In genomic region chr13:98927954-98928927, GRCh38 we compare ENCODE assay signal across 11 cellular contexts. TPM values are rescaled to one million over a fixed set of nuclear protein-coding genes. Genes with fewer than 3 reads are reported as not detected.
DNase-seq lines count a peak whose midpoint lies in the region; ATAC-seq and TF ChIP-seq lines count a peak whose summit lies in the region.
"Had no signal": no experiment of that assay in that cellular context is flagged by ENCODE, and none has a peak within 500 bp of the region (broad histone marks: within the 10 kb centered on the region; RNA-seq: fewer than 3 reads in every experiment).

No MANE protein-coding gene starts in this region.

- POLR2A ChIA-PET in Caco-2 (lab: Charles Lee) = interaction anchor here (1.6 kb wide), 1 partner anchor 48 kb away, joined by 4 read pairs; no protein-coding TSS in a partner anchor

- H3K9me3 Mint-ChIP-seq in Caco-2 (ENCODE audit: unreplicated experiment) (no peaks in the 10 kb centered on the region), progenitor cell of endocrine pancreas (ENCODE audit: low read depth) (no peaks in the 10 kb centered on the region), neural progenitor cell (no peaks in the 10 kb centered on the region)

- H3K79me2 ChIP-seq in neural progenitor cell (ENCODE audit: low read depth) = no peaks in the 10 kb centered on the region

- peaks cover 3% of the 10 kb centered on the region for H4K20me1 ChIP-seq in neural progenitor cell (ENCODE audit: low read depth)

- peak; percentile 86 for ATAC-seq in Right ventricle myocardium superior (ENCODE audit: poor library complexity)

- H3K4me3 ChIP-seq in Caco-2 (ENCODE audit: low read depth, low read length) (no peak overlapping the region), adipocyte (ENCODE audit: low read length) (peak overlapping the region; percentile 46), neural progenitor cell (no peak overlapping the region)

- CTCF ChIA-PET in Caco-2 (lab: Charles Lee) = no interaction called here

- H3K4me3 Mint-ChIP-seq in Caco-2 (ENCODE audit: unreplicated experiment) (peak overlapping the region; percentile 48), progenitor cell of endocrine pancreas (ENCODE audit: low read depth) (no peak overlapping the region), neural progenitor cell (no peak overlapping the region)

- H3K27ac Mint-ChIP-seq in Caco-2 (ENCODE audit: unreplicated experiment) (peak overlapping the region; percentile 66), progenitor cell of endocrine pancreas (peak overlapping the region; percentile 71), neural progenitor cell (no peak overlapping the region)
- H3K27ac Mint-ChIP-seq: activated T-helper 2 cell treated with anti-CD3 and anti-CD28 coated beads, Interferon-gamma antibody, Interleukin-2, Interleukin-4, amounts not matched to agents 10 μg/mL and 5 μg/mL and 100 μg/mL, durations not matched to agents 14 hours and 24 hours and 36 hours had no signal

- H3K27me3 ChIP-seq in Caco-2 (replicated peaks; ENCODE audit: control insufficient read depth, insufficient read depth, low read length) (no peaks in the 10 kb centered on the region), adipocyte (replicated peaks; ENCODE audit: control insufficient read depth, insufficient read depth, low read length) (no peaks in the 10 kb centered on the region), neural progenitor cell (no peaks in the 10 kb centered on the region)

- no peak overlapping the region for H3K27ac ChIP-seq in neural progenitor cell

- TF ChIP-seq CTCF in Caco-2 (IDR thresholded peaks at IDR 0.05; ENCODE audit: insufficient read depth in 1 of 2, low read depth in 1 of 2, low read length in 1 of 2, severe bottlenecking in 1 of 2, unreplicated experiment in 1 of 2) = no peak
- no peak for TF ChIP-seq CTCF in progenitor cell of endocrine pancreas (IDR thresholded peaks at IDR 0.05; ENCODE audit: unreplicated experiment)
- no peak for TF ChIP-seq CTCF in neural progenitor cell (IDR thresholded peaks at IDR 0.05)

- H2AFZ ChIP-seq in neural progenitor cell (replicated peaks) = no peak overlapping the region

- H3K9ac ChIP-seq in adipocyte (ENCODE audit: low read length) (no peak overlapping the region), neural progenitor cell (no peak overlapping the region)

- H3K27me3 Mint-ChIP-seq in Caco-2 (ENCODE audit: insufficient read depth, unreplicated experiment) = no peaks in the 10 kb centered on the region
- no peaks in the 10 kb centered on the region for H3K27me3 Mint-ChIP-seq in progenitor cell of endocrine pancreas
- H3K27me3 Mint-ChIP-seq in neural progenitor cell (ENCODE audit: insufficient read depth, low read depth) = peaks cover 3% of the 10 kb centered on the region

- H3K9me3 ChIP-seq in Caco-2 (peaks cover under 1% of the 10 kb centered on the region), adipocyte (ENCODE audit: control insufficient read depth, low read length) (no peaks in the 10 kb centered on the region), neural progenitor cell (ENCODE audit: low read depth) (no peaks in the 10 kb centered on the region)

- H3K36me3 ChIP-seq in Caco-2 (ENCODE audit: control insufficient read depth, insufficient read depth, low read length) = no peaks in the 10 kb centered on the region
- H3K36me3 ChIP-seq in adipocyte (ENCODE audit: control insufficient read depth, insufficient read depth, low read length, severe bottlenecking) = no peaks in the 10 kb centered on the region
- no peaks in the 10 kb centered on the region for H3K36me3 ChIP-seq in neural progenitor cell

- no peak overlapping the region for H3K4me2 ChIP-seq in neural progenitor cell

- BruUV-seq in Caco-2 (replicated peaks; lab: Mats Ljungman, UMichigan) = TSS peak; percentile 74

- intact Hi-C loops in Caco-2 (cut with micrococcal nuclease; ENCODE audit: unreplicated experiment) = loop anchor here (1.0 kb wide), 5 partner anchors 18 to 106 kb away; no protein-coding TSS in a partner anchor
- intact Hi-C loops in Right ventricle myocardium superior (cut with DNase I) = no loop called here

- peak; percentile 89 to 91 for DNase-seq in Caco-2
- DNase-seq in adipocyte (ENCODE audit: low read depth) = peak; percentile 64
- DNase-seq in Right ventricle myocardium superior = no peak
- DNase-seq in progenitor cell of endocrine pancreas (ENCODE audit: low spot score, unreplicated experiment) = no peak
- no peak for DNase-seq in neural progenitor cell (ENCODE audit: low spot score)
- no peak for DNase-seq in SIG-M5 treated with dmso at 0.1 percent for 504 hours (lab: John Stamatoyannopoulos, UW; ENCODE audit: unreplicated experiment)
- no peak for DNase-seq in pons (ENCODE audit: low spot score)
- no peak for DNase-seq in stimulated activated CD4-positive, alpha-beta T cell treated with anti-CD3 and anti-CD28 coated beads, Interleukin-15, amount 100 ng/mL, for 24 hours
- DNase-seq: activated CD4-positive, alpha-beta T cell treated with anti-CD3 and anti-CD28 coated beads for 1 hour; NCI-H2227 treated with DMSO at 0.1 percent for 48 hours had no signal

- H3K4me1 Mint-ChIP-seq in Caco-2 (ENCODE audit: low read depth, unreplicated experiment) (peaks cover 39% of the 10 kb centered on the region), progenitor cell of endocrine pancreas (ENCODE audit: low read depth) (peaks cover 17% of the 10 kb centered on the region), neural progenitor cell (peaks cover 5% of the 10 kb centered on the region)

- peaks cover 60% of the 10 kb centered on the region for H3K4me1 ChIP-seq in Caco-2
- H3K4me1 ChIP-seq in adipocyte (ENCODE audit: control insufficient read depth, insufficient read depth, low read length) = peaks cover 26% of the 10 kb centered on the region
- peaks cover 16% of the 10 kb centered on the region for H3K4me1 ChIP-seq in neural progenitor cell

- peaks cover 10% of the 10 kb centered on the region for H3F3A ChIP-seq in neural progenitor cell (ENCODE audit: low read depth)

- H3K36me3 Mint-ChIP-seq in Caco-2 (ENCODE audit: insufficient read depth, unreplicated experiment) (peaks cover 77% of the 10 kb centered on the region), progenitor cell of endocrine pancreas (ENCODE audit: insufficient read depth) (peaks cover 1% of the 10 kb centered on the region), neural progenitor cell (no peaks in the 10 kb centered on the region)

RNA-seq across cellular contexts. Expression of gene DOCK9, which starts 49.6 kb away (rescaled TPM):
- total RNA-seq in Caco-2 (2022) = 219 and 260 TPM in 2 replicates
- 28.3 TPM for total RNA-seq in Right ventricle myocardium superior
- total RNA-seq in progenitor cell of endocrine pancreas = 27.9 and 35.7 TPM in 2 replicates
- 16.6 and 20.3 TPM in 2 replicates for total RNA-seq in neural progenitor cell (ENCODE audit: low replicate concordance)

Comparison
In these comparisons a context has a peak if more than half of its experiments do, and no peak if none do; other contexts are left out.
1. DNase-seq: peak in Caco-2 (2 of 2) and adipocyte (single experiment); none in Right ventricle myocardium superior (single experiment), progenitor cell of endocrine pancreas (single experiment), neural progenitor cell (single experiment), SIG-M5 treated with dmso at 0.1 percent for 504 hours (single experiment), pons (single experiment) and stimulated activated CD4-positive, alpha-beta T cell treated with anti-CD3 and anti-CD28 coated beads, Interleukin-15, amount 100 ng/mL, for 24 hours (single experiment).